In the genomic region with DNA sequence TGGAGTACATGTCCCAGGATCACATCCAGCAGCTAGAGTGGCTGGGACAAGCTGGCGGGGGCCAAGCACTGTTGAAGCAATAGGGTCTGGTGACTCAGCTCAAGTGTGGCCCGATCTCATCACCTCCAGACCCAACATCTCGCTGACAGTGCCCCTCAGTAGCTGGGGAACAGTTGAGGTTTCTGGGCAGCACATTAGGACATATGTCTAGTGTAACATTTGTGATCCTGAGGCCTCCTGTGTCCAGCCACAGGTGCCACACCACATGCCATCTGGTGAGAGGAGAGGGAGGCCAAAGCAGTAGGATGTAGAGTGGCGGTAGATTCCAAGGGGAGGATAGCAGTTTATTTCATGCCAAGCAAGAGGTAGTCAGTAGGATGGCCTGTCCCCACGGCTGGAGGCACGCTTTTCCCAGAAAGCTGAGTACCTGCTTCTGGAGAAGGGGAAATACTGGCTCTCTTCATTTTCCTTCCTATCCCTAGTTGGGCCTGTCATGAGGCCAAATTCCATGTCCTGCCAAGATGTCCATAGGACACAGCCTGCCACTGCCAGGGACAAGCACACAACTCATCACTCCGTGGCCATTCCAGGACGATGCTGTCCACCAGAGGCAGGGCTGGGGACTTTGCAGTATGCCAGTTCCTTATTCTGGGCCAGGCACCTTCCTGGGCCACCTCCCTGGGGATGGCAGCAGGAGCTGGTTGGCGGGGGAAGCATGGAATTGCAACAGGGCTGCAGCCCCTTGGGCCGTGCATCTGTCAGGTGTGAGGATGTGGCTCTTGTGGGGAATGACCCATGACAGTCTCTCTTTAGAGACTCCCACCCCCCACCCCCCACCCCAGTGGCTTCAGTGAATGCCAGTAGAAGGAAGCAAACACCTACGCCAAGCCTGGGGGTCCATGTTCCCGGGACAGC, we compare ENCODE assay signal across 1 cellular context.
TF ChIP-seq lines count a peak whose summit lies in the region.

No MANE protein-coding gene starts in this region.

TF ChIP-seq in SK-N-SH, 30 proteins besides CTCF, POLR2A, EP300 and RAD21:
- TF ChIP-seq FOXJ3 (CRISPR knock-in tag; IDR thresholded peaks at IDR 0.05) (no peak), RFX5 (IDR thresholded peaks at IDR 0.05; ENCODE audit: low read length) (no peak), TEAD4 (IDR thresholded peaks at IDR 0.05; ENCODE audit: borderline replicate concordance, insufficient read depth) (no peak), RXRA (IDR thresholded peaks at IDR 0.05; ENCODE audit: borderline replicate concordance, low read depth) (no peak), POLR2AphosphoS5 (IDR thresholded peaks at IDR 0.05; ENCODE audit: low read depth, low read length) (no peak), RCOR1 (IDR thresholded peaks at IDR 0.05; ENCODE audit: low read length) (no peak), MEF2A (IDR thresholded peaks at IDR 0.05; ENCODE audit: borderline replicate concordance, low read depth) (no peak)
- TF ChIP-seq, protein P1, sequence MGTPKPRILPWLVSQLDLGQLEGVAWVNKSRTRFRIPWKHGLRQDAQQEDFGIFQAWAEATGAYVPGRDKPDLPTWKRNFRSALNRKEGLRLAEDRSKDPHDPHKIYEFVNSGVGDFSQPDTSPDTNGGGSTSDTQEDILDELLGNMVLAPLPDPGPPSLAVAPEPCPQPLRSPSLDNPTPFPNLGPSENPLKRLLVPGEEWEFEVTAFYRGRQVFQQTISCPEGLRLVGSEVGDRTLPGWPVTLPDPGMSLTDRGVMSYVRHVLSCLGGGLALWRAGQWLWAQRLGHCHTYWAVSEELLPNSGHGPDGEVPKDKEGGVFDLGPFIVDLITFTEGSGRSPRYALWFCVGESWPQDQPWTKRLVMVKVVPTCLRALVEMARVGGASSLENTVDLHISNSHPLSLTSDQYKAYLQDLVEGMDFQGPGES (IDR thresholded peaks at IDR 0.05; ENCODE audit: low read depth, low read length) = no peak
- TF ChIP-seq, protein P2, sequence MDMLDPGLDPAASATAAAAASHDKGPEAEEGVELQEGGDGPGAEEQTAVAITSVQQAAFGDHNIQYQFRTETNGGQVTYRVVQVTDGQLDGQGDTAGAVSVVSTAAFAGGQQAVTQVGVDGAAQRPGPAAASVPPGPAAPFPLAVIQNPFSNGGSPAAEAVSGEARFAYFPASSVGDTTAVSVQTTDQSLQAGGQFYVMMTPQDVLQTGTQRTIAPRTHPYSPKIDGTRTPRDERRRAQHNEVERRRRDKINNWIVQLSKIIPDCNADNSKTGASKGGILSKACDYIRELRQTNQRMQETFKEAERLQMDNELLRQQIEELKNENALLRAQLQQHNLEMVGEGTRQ (IDR thresholded peaks at IDR 0.05; ENCODE audit: borderline replicate concordance, low read depth, low read length) = no peak
- TF ChIP-seq, protein P3, sequence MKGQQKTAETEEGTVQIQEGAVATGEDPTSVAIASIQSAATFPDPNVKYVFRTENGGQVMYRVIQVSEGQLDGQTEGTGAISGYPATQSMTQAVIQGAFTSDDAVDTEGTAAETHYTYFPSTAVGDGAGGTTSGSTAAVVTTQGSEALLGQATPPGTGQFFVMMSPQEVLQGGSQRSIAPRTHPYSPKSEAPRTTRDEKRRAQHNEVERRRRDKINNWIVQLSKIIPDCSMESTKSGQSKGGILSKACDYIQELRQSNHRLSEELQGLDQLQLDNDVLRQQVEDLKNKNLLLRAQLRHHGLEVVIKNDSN (IDR thresholded peaks at IDR 0.05; ENCODE audit: borderline replicate concordance, low read depth) = no peak
